Comparison of ENCODE assay signal across 24 cellular contexts in the genomic region with DNA sequence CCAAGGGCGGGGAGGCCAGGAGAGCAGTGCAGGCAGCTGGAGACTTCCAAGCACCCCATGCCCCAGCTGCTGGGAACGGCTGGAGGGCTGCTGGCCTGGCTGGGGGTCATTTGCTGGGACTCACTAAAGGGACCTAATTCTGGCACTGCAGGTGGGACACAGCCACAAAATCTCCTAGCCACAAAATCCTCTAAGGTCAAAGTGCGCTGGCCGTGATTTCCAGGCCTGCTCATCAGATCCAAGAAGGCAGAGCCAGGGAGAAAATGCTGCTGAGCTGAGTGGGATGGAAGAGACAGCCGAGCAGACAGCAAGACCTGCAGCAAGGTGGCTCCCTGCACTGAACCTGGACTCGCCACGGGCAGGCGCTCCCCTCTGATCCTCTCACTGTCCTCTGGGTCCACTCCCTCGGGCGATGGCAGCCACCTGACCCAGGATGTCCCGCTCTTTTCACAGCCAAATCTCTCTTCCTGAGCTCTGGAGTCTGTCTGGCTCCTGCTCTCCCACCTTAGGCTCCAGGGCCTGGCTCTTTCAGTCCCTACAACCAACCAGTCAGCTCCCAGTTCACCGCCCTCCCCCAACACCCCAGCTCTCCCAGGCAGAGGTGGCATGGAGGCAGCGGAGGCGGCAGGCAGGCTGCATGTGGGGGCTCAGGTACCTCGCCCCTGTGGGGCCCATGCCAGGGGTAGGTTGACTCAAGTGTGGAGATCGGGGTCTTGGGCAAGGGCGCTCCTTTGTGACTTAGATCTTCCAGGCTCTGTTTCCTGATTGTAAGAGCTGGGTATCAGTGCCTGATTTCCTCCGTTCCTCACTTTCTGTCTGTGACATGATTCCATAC. TPM values are rescaled to one million over a fixed set of nuclear protein-coding genes. Genes with fewer than 3 reads are reported as not detected.
"Had no signal": no experiment of that assay in that cellular context is flagged by ENCODE, and none has a peak within 500 bp of the region (broad histone marks: within the 10 kb centered on the region; RNA-seq: fewer than 3 reads in every experiment).

No MANE protein-coding gene starts in this region.

- H3K4me3 ChIP-seq: pancreas had no signal

- ATAC-seq: foreskin keratinocyte; naive thymus-derived CD8-positive, alpha-beta T cell; pancreas; right cardiac atrium; stimulated activated naive CD8-positive, alpha-beta T cell treated with anti-CD3 and anti-CD28 coated beads, Interleukin-15, Interleukin-2, amounts not matched to agents 100 U/mL and 50 U/mL, for 24 hours had no signal

- H3K36me3 ChIP-seq: brain microvascular endothelial cell, neutrophil, pancreas, WERI-Rb-1 had no signal

- DNase-seq: activated CD4-positive, alpha-beta T cell treated with anti-CD3 and anti-CD28 coated beads for 1 hour; activated CD4-positive, alpha-beta T cell treated with anti-CD3 and anti-CD28 coated beads, Interleukin-2, amount 50 U/mL, for 1 hour; activated gamma-delta T cell treated with Interleukin-2 at 50 U/mL for 16 hours; activated T-cell treated with anti-CD3 and anti-CD28 coated beads, Interleukin-2, amount 50 U/mL, for 1 hour; aorta; brain microvascular endothelial cell; caudate nucleus; effector CD8-positive, alpha-beta T cell; foreskin keratinocyte; kidney; naive thymus-derived CD8-positive, alpha-beta T cell; stimulated activated CD4-positive, alpha-beta T cell treated with anti-CD3 and anti-CD28 coated beads, Interleukin-12 subunit alpha, Interleukin-12 subunit beta, amount 100 ng/mL, for 4 hours; stimulated activated CD4-positive, alpha-beta T cell treated with anti-CD3 and anti-CD28 coated beads, Interleukin-4, amount 100 ng/mL, for 4 hours; stimulated activated naive CD8-positive, alpha-beta T cell treated with anti-CD3 and anti-CD28 coated beads, Interleukin-15, Interleukin-2, amounts not matched to agents 100 U/mL and 50 U/mL, for 24 hours; T-helper 1 cell; WERI-Rb-1 had no signal

- H3K27me3 ChIP-seq: pancreas had no signal

- H3K9me3 ChIP-seq: neutrophil, pancreas had no signal

- H3K27ac ChIP-seq: brain microvascular endothelial cell, foreskin keratinocyte, neutrophil, pancreas, WERI-Rb-1 had no signal

- H3K4me1 ChIP-seq: foreskin keratinocyte, pancreas had no signal

- FAIRE-seq: kidney, pancreas, TTC549 had no signal

RNA-seq across cellular contexts. Expression of a gene that starts 14.5 kb away (rescaled TPM):
- total RNA-seq: aorta; glomerular endothelial cell; lung microvascular endothelial cell; naive thymus-derived CD8-positive, alpha-beta T cell; pulmonary artery endothelial cell; right cardiac atrium; skeletal muscle tissue had no signal
- polyA plus RNA-seq: naive thymus-derived CD8-positive, alpha-beta T cell; right cardiac atrium had no signal

RNA-seq across cellular contexts. Expression of a gene that starts 32.4 kb away (rescaled TPM):
- total RNA-seq: glomerular endothelial cell had no signal
